ENCODE assay signal across 15 cellular contexts in the genomic region with DNA sequence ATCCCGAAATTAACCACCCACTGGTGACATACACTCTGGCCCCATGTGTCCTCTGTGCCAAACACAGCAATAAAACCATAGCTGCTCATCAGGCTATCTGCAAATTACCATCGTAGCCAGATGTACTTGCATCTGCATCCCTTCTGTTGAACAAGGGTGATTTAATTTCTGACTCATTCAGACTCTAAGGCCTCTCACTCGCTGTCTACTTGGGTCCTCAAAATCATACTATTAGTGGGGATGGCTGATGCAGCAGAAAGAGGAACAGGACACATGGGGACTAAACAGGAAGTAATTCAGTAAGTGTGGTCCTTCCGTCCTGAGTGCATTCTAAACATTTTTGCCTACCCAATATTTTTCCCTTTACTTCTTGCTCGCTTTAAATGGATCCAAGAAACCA.
DNase-seq lines count a peak whose midpoint lies in the region; TF ChIP-seq lines count a peak whose summit lies in the region.
"Had no signal": no experiment of that assay in that cellular context is flagged by ENCODE, and none has a peak within 500 bp of the region (broad histone marks: within the 10 kb centered on the region; RNA-seq: fewer than 3 reads in every experiment).

No MANE protein-coding gene starts in this region.

- H3K4me3 ChIP-seq in SK-N-SH (ENCODE audit: low read depth in 2 of 2, low read length in 1 of 2) (no peak overlapping the region), foreskin fibroblast (ENCODE audit: low read depth in 1 of 2, low read length in 2 of 2) (no peak overlapping the region), suprapubic skin (no peak overlapping the region)

- no peaks in the 10 kb centered on the region for H4K20me1 ChIP-seq in SK-N-SH (ENCODE audit: insufficient read depth)

- TF ChIP-seq CTCF in SK-N-SH (IDR thresholded peaks at IDR 0.05) (no peak), foreskin fibroblast (IDR thresholded peaks at IDR 0.05; ENCODE audit: low read depth, low read length) (no peak), suprapubic skin (IDR thresholded peaks at IDR 0.05) (no peak)

- no peaks in the 10 kb centered on the region for H3K36me3 ChIP-seq in SK-N-SH (replicated peaks in 1 of 2; ENCODE audit: control insufficient read depth in 1 of 2, insufficient read depth in 2 of 2, low read length in 1 of 2)
- no peaks in the 10 kb centered on the region for H3K36me3 ChIP-seq in suprapubic skin

- POLR2A ChIA-PET in SK-N-SH (lab: Yijun Ruan, JAX): no interaction called here

- H3K79me2 ChIP-seq in SK-N-SH (ENCODE audit: insufficient read depth): no peaks in the 10 kb centered on the region

- peak overlapping the region in 1 of 2 experiments; percentile 92; a peak in 2 of 4 replicates for H3K27ac ChIP-seq in SK-N-SH (ENCODE audit: low read depth in 2 of 2, low read length in 1 of 2)
- H3K27ac ChIP-seq in suprapubic skin: no peak overlapping the region

- no peak overlapping the region for H3K4me2 ChIP-seq in SK-N-SH

- WGBS in SK-N-SH (ENCODE audit: low lambda C conversion rate): 29% methylated on average over 5 of the region's 5 CpGs
- WGBS in suprapubic skin: 64% methylated on average over 5 of the region's 5 CpGs

- H3F3A ChIP-seq in SK-N-SH (replicated peaks; ENCODE audit: insufficient read depth): no peaks in the 10 kb centered on the region

- H3K27me3 ChIP-seq in SK-N-SH (ENCODE audit: insufficient read depth) (no peaks in the 10 kb centered on the region), suprapubic skin (no peaks in the 10 kb centered on the region)

- DNase-seq in ELR (ENCODE audit: low read depth) (peak; percentile 38), MV-4-11 (lab: John Stamatoyannopoulos, UW) (peak; percentile 28), SK-N-SH (peak; percentile 56), foreskin fibroblast (peak; percentile 15 to 60), suprapubic skin (ENCODE audit: low spot score in 2 of 2) (no peak), KG1 (lab: John Stamatoyannopoulos, UW) (no peak), AML-193 (lab: John Stamatoyannopoulos, UW) (no peak)
- DNase-seq: COR-L47, HFFc6, MM.1S, NCI-H1417 treated with DMSO at 0.1 percent for 48 hours, NCI-H1930, NCI-H82, Right ventricle myocardium superior, T-helper 1 cell had no signal

- H3K9me3 ChIP-seq in SK-N-SH (no peaks in the 10 kb centered on the region), suprapubic skin (peaks cover 4% of the 10 kb centered on the region)

- no peak for TF ChIP-seq POLR2A in suprapubic skin (IDR thresholded peaks at IDR 0.05)

- H3K4me1 ChIP-seq in SK-N-SH (ENCODE audit: control insufficient read depth in 1 of 2, insufficient read depth in 2 of 2, low read depth in 1 of 2, low read length in 1 of 2) (peaks cover 0 to 3% of the 10 kb centered on the region in 2 experiments; a peak in 2 of 4 replicates), suprapubic skin (no peaks in the 10 kb centered on the region)

- H3K9ac ChIP-seq in SK-N-SH: no peak overlapping the region

- TF ChIP-seq EP300 in SK-N-SH (IDR thresholded peaks at IDR 0.05; ENCODE audit: borderline replicate concordance in 1 of 2, low read depth in 1 of 2, low read length in 1 of 2) (peak in 1 of 2 experiments; percentile 87; a peak in 2 of 4 replicates), suprapubic skin (IDR thresholded peaks at IDR 0.05) (no peak)

- TF ChIP-seq RAD21 in SK-N-SH (IDR thresholded peaks at IDR 0.05; ENCODE audit: low read length): peak; percentile 28

- CTCF ChIA-PET in SK-N-SH (lab: Yijun Ruan, JAX): no interaction called here

- no peaks in the 10 kb centered on the region for H3K9me2 ChIP-seq in SK-N-SH

- H2AFZ ChIP-seq in SK-N-SH (ENCODE audit: low read depth): no peak overlapping the region

TF ChIP-seq in SK-N-SH, 30 proteins besides CTCF, POLR2A, EP300 and RAD21:
- TF ChIP-seq RCOR1 (IDR thresholded peaks at IDR 0.05; ENCODE audit: low read length) (peak; percentile 73), MXI1 (IDR thresholded peaks at IDR 0.05; ENCODE audit: low read depth, low read length) (peak; percentile 24; the same call in 1 of the 2 replicates), YY1 (IDR thresholded peaks at IDR 0.05; ENCODE audit: low read depth) (no peak), SMC3 (IDR thresholded peaks at IDR 0.05; ENCODE audit: low read depth, low read length) (no peak), EZH2phosphoT487 (IDR thresholded peaks at IDR 0.05; ENCODE audit: borderline replicate concordance, low read depth) (no peak), TCF12 (IDR thresholded peaks at IDR 0.05) (peak; percentile 12; the same call in 1 of the 2 replicates), NRF1 (IDR thresholded peaks at IDR 0.05; ENCODE audit: low read depth, low read length) (no peak), FOSL2 (IDR thresholded peaks at IDR 0.05; ENCODE audit: borderline replicate concordance, low read depth) (no peak), FOXM1 (IDR thresholded peaks at IDR 0.05; ENCODE audit: low read depth) (no peak), CHD2 (IDR thresholded peaks at IDR 0.05; ENCODE audit: low read length, partially characterized antibody) (peak; percentile 71), FOXJ3 (CRISPR knock-in tag; IDR thresholded peaks at IDR 0.05) (no peak), GATA2 (CRISPR knock-in tag; IDR thresholded peaks at IDR 0.05) (peak; percentile 73)
- TF ChIP-seq, protein P1, sequence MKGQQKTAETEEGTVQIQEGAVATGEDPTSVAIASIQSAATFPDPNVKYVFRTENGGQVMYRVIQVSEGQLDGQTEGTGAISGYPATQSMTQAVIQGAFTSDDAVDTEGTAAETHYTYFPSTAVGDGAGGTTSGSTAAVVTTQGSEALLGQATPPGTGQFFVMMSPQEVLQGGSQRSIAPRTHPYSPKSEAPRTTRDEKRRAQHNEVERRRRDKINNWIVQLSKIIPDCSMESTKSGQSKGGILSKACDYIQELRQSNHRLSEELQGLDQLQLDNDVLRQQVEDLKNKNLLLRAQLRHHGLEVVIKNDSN (IDR thresholded peaks at IDR 0.05; ENCODE audit: borderline replicate concordance, low read depth): no peak
- TF ChIP-seq, protein P2, sequence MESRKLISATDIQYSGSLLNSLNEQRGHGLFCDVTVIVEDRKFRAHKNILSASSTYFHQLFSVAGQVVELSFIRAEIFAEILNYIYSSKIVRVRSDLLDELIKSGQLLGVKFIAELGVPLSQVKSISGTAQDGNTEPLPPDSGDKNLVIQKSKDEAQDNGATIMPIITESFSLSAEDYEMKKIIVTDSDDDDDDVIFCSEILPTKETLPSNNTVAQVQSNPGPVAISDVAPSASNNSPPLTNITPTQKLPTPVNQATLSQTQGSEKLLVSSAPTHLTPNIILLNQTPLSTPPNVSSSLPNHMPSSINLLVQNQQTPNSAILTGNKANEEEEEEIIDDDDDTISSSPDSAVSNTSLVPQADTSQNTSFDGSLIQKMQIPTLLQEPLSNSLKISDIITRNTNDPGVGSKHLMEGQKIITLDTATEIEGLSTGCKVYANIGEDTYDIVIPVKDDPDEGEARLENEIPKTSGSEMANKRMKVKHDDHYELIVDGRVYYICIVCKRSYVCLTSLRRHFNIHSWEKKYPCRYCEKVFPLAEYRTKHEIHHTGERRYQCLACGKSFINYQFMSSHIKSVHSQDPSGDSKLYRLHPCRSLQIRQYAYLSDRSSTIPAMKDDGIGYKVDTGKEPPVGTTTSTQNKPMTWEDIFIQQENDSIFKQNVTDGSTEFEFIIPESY (IDR thresholded peaks at IDR 0.05; ENCODE audit: borderline replicate concordance, low read depth): no peak
- TF ChIP-seq, protein P3, sequence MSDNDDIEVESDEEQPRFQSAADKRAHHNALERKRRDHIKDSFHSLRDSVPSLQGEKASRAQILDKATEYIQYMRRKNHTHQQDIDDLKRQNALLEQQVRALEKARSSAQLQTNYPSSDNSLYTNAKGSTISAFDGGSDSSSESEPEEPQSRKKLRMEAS (IDR thresholded peaks at IDR 0.05; ENCODE audit: low read depth): no peak

Comparison
In these comparisons a context has a peak if more than half of its experiments do, and no peak if none do; other contexts are left out.
1. DNase-seq: peak in ELR (single experiment), MV-4-11 (single experiment), SK-N-SH (single experiment) and foreskin fibroblast (2 of 2); none in suprapubic skin (0 of 2), KG1 (single experiment) and AML-193 (0 of 2).